ENCODE assay signal across 14 cellular contexts in the genomic region with DNA sequence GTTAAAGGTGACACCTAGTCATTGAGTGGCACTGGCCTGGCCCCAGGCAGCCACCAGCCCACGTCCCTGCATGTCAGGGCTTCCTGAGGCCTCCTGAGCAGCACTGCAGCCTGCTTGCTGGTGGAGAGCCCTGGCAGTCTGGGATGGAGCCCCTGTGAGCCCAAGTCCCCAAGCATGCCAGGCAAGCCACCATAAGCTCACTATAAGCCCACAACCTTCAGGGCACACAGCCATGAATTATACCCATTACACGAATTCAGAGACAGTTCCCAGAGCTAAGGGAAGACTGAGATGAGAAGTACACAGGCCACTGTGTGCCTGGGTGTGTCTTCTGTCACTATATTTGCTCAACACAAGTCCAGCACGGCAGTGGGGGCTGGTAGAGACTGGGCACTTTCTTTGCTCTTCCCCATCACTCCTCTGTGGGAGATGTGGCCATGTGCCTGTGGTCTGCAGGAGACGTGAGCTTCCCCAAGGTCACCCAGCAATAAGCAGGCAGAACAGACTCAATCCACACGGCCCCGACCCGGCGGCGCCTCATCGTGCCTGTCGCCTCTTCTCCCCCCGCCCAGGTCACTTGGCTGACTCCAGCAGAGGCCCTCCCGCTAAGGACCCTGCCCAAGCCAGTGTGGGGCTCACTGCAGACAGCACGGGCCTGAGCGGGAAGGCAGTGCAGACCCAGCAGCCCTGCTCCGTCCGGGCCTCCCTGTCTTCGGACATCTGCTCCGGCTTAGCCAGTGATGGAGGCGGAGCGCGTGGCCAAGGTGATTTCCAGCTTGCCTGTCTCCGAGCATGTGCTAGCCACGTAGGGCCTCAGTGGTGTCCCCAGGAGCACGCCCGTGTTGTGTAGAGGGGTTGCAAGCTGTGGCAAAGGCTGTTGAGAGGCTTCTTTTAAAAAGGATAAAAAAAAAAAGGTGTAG.
DNase-seq lines count a peak whose midpoint lies in the region; FAIRE-seq and TF ChIP-seq lines count a peak whose summit lies in the region.
"Had no signal": no experiment of that assay in that cellular context is flagged by ENCODE, and none has a peak within 500 bp of the region (broad histone marks: within the 10 kb centered on the region; RNA-seq: fewer than 3 reads in every experiment).

No MANE protein-coding gene starts in this region.

- no CpG with 5 or more reads among the region's 26 CpGs for WGBS in neuronal stem cell (ENCODE audit: extremely low coverage in 2 of 2, insufficient read length in 2 of 2, insufficient replicate concordance in 1 of 2), 2 donors

- H2BK5ac ChIP-seq in neuronal stem cell (ENCODE audit: low read length) = no peak overlapping the region

- no peak overlapping the region for H4K91ac ChIP-seq in neuronal stem cell (ENCODE audit: low read depth, low read length, poor library complexity)

- peaks cover 0 to 5% of the 10 kb centered on the region in 2 donors for H3K4me1 ChIP-seq in neuronal stem cell (ENCODE audit: control insufficient read depth in 2 of 2, insufficient read depth in 1 of 2, low read depth in 1 of 2, low read length in 2 of 2)
- H3K4me1 ChIP-seq: esophagus squamous epithelium had no signal

- peaks cover 0 to 4% (median 0%) of the 10 kb centered on the region in 45 donors for H3K27me3 ChIP-seq in dorsolateral prefrontal cortex
- H3K27me3 ChIP-seq in neuronal stem cell (ENCODE audit: control insufficient read depth in 3 of 3, insufficient read depth in 3 of 3, low read depth in 1 of 3, low read length in 3 of 3) = no peaks in the 10 kb centered on the region
- H3K27me3 ChIP-seq: hepatocyte had no signal

- no peak overlapping the region for H3K4ac ChIP-seq in neuronal stem cell (ENCODE audit: low read length)

- no peak overlapping the region for H2BK15ac ChIP-seq in neuronal stem cell (ENCODE audit: low read length)

- peak overlapping the region; percentile 85 for H3K23ac ChIP-seq in neuronal stem cell (ENCODE audit: low read depth, low read length, poor library complexity)

- FAIRE-seq in HTR-8/SVneo (lab: Jason Lieb, UNC) = no peak

- H3K4me3 ChIP-seq in dorsolateral prefrontal cortex (no peak overlapping the region), neuronal stem cell (ENCODE audit: low read length in 2 of 2) (no peak overlapping the region)
- H3K4me3 ChIP-seq: esophagus squamous epithelium, hepatocyte had no signal

- peak overlapping the region; percentile 92 for H4K8ac ChIP-seq in neuronal stem cell (ENCODE audit: low read depth, low read length)

- H2BK12ac ChIP-seq in neuronal stem cell (ENCODE audit: low read length) = peak overlapping the region; percentile 16

- H3K9me3 ChIP-seq in neuronal stem cell (replicated peaks in 1 of 2; ENCODE audit: control insufficient read depth in 2 of 2, insufficient read depth in 1 of 2, low read depth in 1 of 2, low read length in 2 of 2) = no peaks in the 10 kb centered on the region
- H3K9me3 ChIP-seq: esophagus squamous epithelium had no signal

- H3K27ac ChIP-seq in dorsolateral prefrontal cortex (peak overlapping the region in 12 of 59 donors; percentile 2 to 46 (median 34)), neuronal stem cell (replicated peaks; ENCODE audit: low read length) (no peak overlapping the region)
- H3K27ac ChIP-seq: esophagus squamous epithelium, hepatocyte had no signal

- H3K79me1 ChIP-seq in neuronal stem cell (ENCODE audit: low read depth, low read length) = peaks cover 7% of the 10 kb centered on the region

- no peak overlapping the region for H2BK120ac ChIP-seq in neuronal stem cell (ENCODE audit: low read depth, low read length)

- H3K4me2 ChIP-seq in neuronal stem cell (ENCODE audit: insufficient read depth, low read length, poor library complexity, severe bottlenecking) = no peak overlapping the region
- H3K4me2 ChIP-seq: hepatocyte had no signal

- TF ChIP-seq CTCF in GM10266 (IDR thresholded peaks at IDR 0.05; ENCODE audit: control insufficient read depth, insufficient read depth, low read depth, missing control alignments) = no peak
- no peak for TF ChIP-seq CTCF in dorsolateral prefrontal cortex (IDR thresholded peaks at IDR 0.05 in 54 of 56, conservative IDR thresholded peaks at IDR 0.05 in 2 of 56; ENCODE audit: low read depth in 1 of 56, partially characterized antibody in 56 of 56)

- H3K36me3 ChIP-seq in neuronal stem cell (replicated peaks in 1 of 2; ENCODE audit: control insufficient read depth in 2 of 2, insufficient read depth in 2 of 2, low read length in 2 of 2) = peaks cover 0 to 6% of the 10 kb centered on the region in 2 donors
- H3K36me3 ChIP-seq: esophagus squamous epithelium had no signal

- peak overlapping the region; percentile 38 for H3K18ac ChIP-seq in neuronal stem cell (ENCODE audit: low read length)

- H2AK5ac ChIP-seq in neuronal stem cell (ENCODE audit: low read depth, low read length) = no peak overlapping the region

- DNase-seq in AG20443 (ENCODE audit: low spot score) = peak; percentile 9
- peak; percentile 12 for DNase-seq in GM10266 (ENCODE audit: extremely low spot score)
- DNase-seq in dorsolateral prefrontal cortex = peak in 6 of 10 donors; percentile 17 to 44 (median 36)
- no peak for DNase-seq in neuronal stem cell (ENCODE audit: low spot score)
- no peak for DNase-seq in SKM-1 treated with dmso at 0.1 percent for 144 hours (lab: John Stamatoyannopoulos, UW; ENCODE audit: unreplicated experiment)
- DNase-seq in AG08395 (ENCODE audit: low spot score) = no peak
- no peak for DNase-seq in HTR-8/SVneo (ENCODE audit: insufficient read length, low spot score)
- DNase-seq in NCI-H446 treated with DMSO at 0.1 percent for 48 hours (lab: John Stamatoyannopoulos, UW) = no peak
- DNase-seq: activated gamma-delta T cell; esophagus squamous epithelium; NCI-H1436; NCI-H226; stimulated activated CD4-positive, alpha-beta T cell treated with anti-CD3 and anti-CD28 coated beads, Interleukin-15, amount 100 ng/mL, for 24 hours had no signal

- intact Hi-C loops in dorsolateral prefrontal cortex (cut with DNase I) = loop anchor here in 1 of 2 donors (10.0 kb wide), 1 partner anchor 334 kb away; no protein-coding TSS in a partner anchor

- H3K14ac ChIP-seq in neuronal stem cell (ENCODE audit: low read length) = peak overlapping the region; percentile 38

- no peak overlapping the region for H3K9ac ChIP-seq in neuronal stem cell (ENCODE audit: low read depth, low read length, poor library complexity)

- no peak overlapping the region for H2AFZ ChIP-seq in neuronal stem cell (ENCODE audit: low read length)
- H2AFZ ChIP-seq: hepatocyte had no signal

Comparison
In these comparisons a context has a peak if more than half of its experiments do, and no peak if none do; other contexts are left out.
1. DNase-seq: peak in AG20443 (single experiment), GM10266 (single experiment) and dorsolateral prefrontal cortex (6 of 10); none in neuronal stem cell (single experiment), SKM-1 treated with dmso at 0.1 percent for 144 hours (single experiment), AG08395 (single experiment), HTR-8/SVneo (single experiment) and NCI-H446 treated with DMSO at 0.1 percent for 48 hours (single experiment).